Comparison of ENCODE assay signal across 11 cellular contexts in the genomic region with DNA sequence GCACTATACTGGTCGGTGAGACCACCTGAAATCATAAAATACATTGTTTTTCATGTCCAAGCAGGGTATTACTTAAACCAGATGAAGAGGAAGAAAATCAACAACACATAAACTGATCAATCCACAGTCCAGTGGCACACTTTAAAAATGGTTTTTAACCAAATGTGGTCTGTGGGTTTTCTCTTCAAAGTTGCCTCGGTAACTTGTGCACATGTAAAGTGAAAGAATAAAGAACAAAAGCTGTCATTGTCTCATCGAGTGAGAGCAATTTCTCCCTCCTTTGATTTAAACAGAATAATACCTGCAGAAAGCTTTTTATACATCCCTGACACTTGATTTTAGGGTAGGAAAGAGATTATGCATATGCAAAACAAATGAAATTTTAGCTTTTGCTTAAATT. TPM values are rescaled to one million over a fixed set of nuclear protein-coding genes. Genes with fewer than 3 reads are reported as not detected.
DNase-seq lines count a peak whose midpoint lies in the region; ATAC-seq and TF ChIP-seq lines count a peak whose summit lies in the region.
"Had no signal": no experiment of that assay in that cellular context is flagged by ENCODE, and none has a peak within 500 bp of the region (broad histone marks: within the 10 kb centered on the region; RNA-seq: fewer than 3 reads in every experiment).

No MANE protein-coding gene starts in this region.

- H3K27ac ChIP-seq in IMR-90 (ENCODE audit: insufficient read depth, low read length) = no peak overlapping the region
- H3K27ac ChIP-seq in endodermal cell (ENCODE audit: low read depth, low read length) = no peak overlapping the region
- peak overlapping the region in 2 of 5 donors; percentile 5 to 68 for H3K27ac ChIP-seq in stomach
- H3K27ac ChIP-seq: skin epidermis had no signal

- H3K79me1 ChIP-seq in IMR-90 (ENCODE audit: low read depth in 1 of 2, low read length in 2 of 2) = no peaks in the 10 kb centered on the region

- TF ChIP-seq EP300 in stomach (IDR thresholded peaks at IDR 0.05) = no peak

- DNase-seq in IMR-90 (no peak), endodermal cell (no peak), mesothelial cell of epicardium (ENCODE audit: low spot score in 2 of 2, unreplicated experiment in 2 of 2) (no peak), stomach (no peak), dedifferentiated amniotic fluid mesenchymal stem cell (ENCODE audit: extremely low spot score) (no peak)
- DNase-seq: activated naive CD4-positive, alpha-beta T cell treated with anti-CD3 and anti-CD28 coated beads for 36 hours; T-helper 1 cell had no signal

- no peak overlapping the region for H3K9ac ChIP-seq in IMR-90 (ENCODE audit: low read depth, low read length)
- H3K9ac ChIP-seq in endodermal cell (ENCODE audit: extremely low read depth, low read length, poor library complexity, severe bottlenecking) = peak overlapping the region; percentile 41

- H2AK9ac ChIP-seq in IMR-90 (replicated peaks; ENCODE audit: low read depth, low read length, poor library complexity) = no peak overlapping the region

- peak overlapping the region; percentile 52 for H3K27ac Mint-ChIP-seq in endodermal cell
- H3K27ac Mint-ChIP-seq in mesothelial cell of epicardium = peak overlapping the region; percentile 94
- H3K27ac Mint-ChIP-seq: activated naive CD4-positive, alpha-beta T cell treated with anti-CD3 and anti-CD28 coated beads for 36 hours had no signal

- H3K4me1 Mint-ChIP-seq in endodermal cell (peaks cover 41% of the 10 kb centered on the region), mesothelial cell of epicardium (peaks cover 43% of the 10 kb centered on the region)

- no peak overlapping the region for H3K4me3 ChIP-seq in IMR-90 (ENCODE audit: insufficient read depth, low read depth, low read length)
- H3K4me3 ChIP-seq in endodermal cell (ENCODE audit: low read length) = peak overlapping the region; percentile 88
- peak overlapping the region; percentile 46 to 55 (median 51) for H3K4me3 ChIP-seq in stomach

- peak overlapping the region; percentile 28 for H3K4me2 ChIP-seq in IMR-90 (ENCODE audit: low read depth, low read length)

- peak overlapping the region; percentile 93 for H3K4me3 Mint-ChIP-seq in endodermal cell
- H3K4me3 Mint-ChIP-seq in mesothelial cell of epicardium = peak overlapping the region; percentile 85
- H3K4me3 Mint-ChIP-seq: activated naive CD4-positive, alpha-beta T cell treated with anti-CD3 and anti-CD28 coated beads for 36 hours had no signal

- H3K27me3 Mint-ChIP-seq in endodermal cell (ENCODE audit: insufficient read depth) = no peaks in the 10 kb centered on the region
- H3K27me3 Mint-ChIP-seq in mesothelial cell of epicardium (ENCODE audit: low read depth) = no peaks in the 10 kb centered on the region

- ATAC-seq in IMR-90 (ENCODE audit: low read depth) (no peak), HG03439 (IDR thresholded peaks at IDR 0.05; ENCODE audit: unreplicated experiment) (no peak), GM18511 (IDR thresholded peaks at IDR 0.05; ENCODE audit: unreplicated experiment) (no peak), HG03571 (IDR thresholded peaks at IDR 0.05; ENCODE audit: unreplicated experiment) (no peak)

- H3K9me3 Mint-ChIP-seq in endodermal cell (no peaks in the 10 kb centered on the region), mesothelial cell of epicardium (no peaks in the 10 kb centered on the region)

- H3K23ac ChIP-seq in IMR-90 (ENCODE audit: low read depth, low read length) = no peak overlapping the region

- POLR2A ChIA-PET in IMR-90 (lab: Charles Lee; ENCODE audit: unreplicated experiment) = no interaction called here

- H2BK5ac ChIP-seq in IMR-90 (ENCODE audit: low read depth, low read length, poor library complexity, severe bottlenecking) = no peak overlapping the region

- no peak overlapping the region for H4K8ac ChIP-seq in IMR-90 (ENCODE audit: low read depth in 2 of 2, low read length in 2 of 2)

- H3K18ac ChIP-seq in IMR-90 (ENCODE audit: low read depth, low read length) = no peak overlapping the region

- no peak overlapping the region for H2BK120ac ChIP-seq in IMR-90 (ENCODE audit: low read depth, low read length)

- no TSS peak for BruUV-seq in IMR-90 (replicated peaks; lab: Mats Ljungman, UMichigan)

- intact Hi-C loops in IMR-90 (cut with micrococcal nuclease) = loop anchor here (10.0 kb wide), 1 partner anchor 1321 kb away; no protein-coding TSS in a partner anchor
- intact Hi-C loops in stomach (cut with DNase I; ENCODE audit: low total_unique reads) = no loop called here

- H4K5ac ChIP-seq in IMR-90 (ENCODE audit: low read depth, low read length) = no peak overlapping the region

- no peaks in the 10 kb centered on the region for H3K9me1 ChIP-seq in IMR-90 (ENCODE audit: insufficient read depth, low read length)

- H2AFZ ChIP-seq in IMR-90 (replicated peaks; ENCODE audit: low read length, poor library complexity) = no peak overlapping the region

- H3K14ac ChIP-seq in IMR-90 (replicated peaks; ENCODE audit: low read depth, low read length) = no peak overlapping the region

- H3K56ac ChIP-seq in IMR-90 (ENCODE audit: extremely low read depth, insufficient read depth, low read length) = no peak overlapping the region

- CTCF ChIA-PET in IMR-90 (lab: Yijun Ruan, JAX) = no interaction called here

- no peak overlapping the region for H2AK5ac ChIP-seq in IMR-90 (ENCODE audit: low read depth, low read length)

- H3K4me1 ChIP-seq in IMR-90 (ENCODE audit: control insufficient read depth, insufficient read depth, low read length) (no peaks in the 10 kb centered on the region; the same call in 1 of the 2 replicates), endodermal cell (ENCODE audit: control insufficient read depth, insufficient read depth, low read length) (no peaks in the 10 kb centered on the region), stomach (peaks cover 0 to 26% (median 12%) of the 10 kb centered on the region in 4 donors)

- no peak for TF ChIP-seq CTCF in IMR-90 (conservative IDR thresholded peaks at IDR 0.05; ENCODE audit: low read depth, low read length)
- no peak for TF ChIP-seq CTCF in endodermal cell (conservative IDR thresholded peaks at IDR 0.05)
- no peak for TF ChIP-seq CTCF in mesothelial cell of epicardium (IDR thresholded peaks at IDR 0.05; ENCODE audit: unreplicated experiment)
- no peak for TF ChIP-seq CTCF in stomach (IDR thresholded peaks at IDR 0.05)

- in situ Hi-C loops in IMR-90 (cut with MboI; ENCODE audit: low sequenced_read_pairs) = no loop called here

- no peaks in the 10 kb centered on the region for H3K27me3 ChIP-seq in IMR-90 (ENCODE audit: control insufficient read depth, insufficient read depth, low read length)
- no peaks in the 10 kb centered on the region for H3K27me3 ChIP-seq in endodermal cell (ENCODE audit: control insufficient read depth, insufficient read depth, low read length, poor library complexity, severe bottlenecking)
- H3K27me3 ChIP-seq in stomach = no peaks in the 10 kb centered on the region

- H3K9me3 ChIP-seq in IMR-90 (ENCODE audit: control insufficient read depth, insufficient read depth, low read length) (no peaks in the 10 kb centered on the region), endodermal cell (ENCODE audit: control insufficient read depth, low read length) (peaks cover 4% of the 10 kb centered on the region), stomach (no peaks in the 10 kb centered on the region)

- no peak overlapping the region for H2BK20ac ChIP-seq in IMR-90 (ENCODE audit: low read depth, low read length)

- H2BK15ac ChIP-seq in IMR-90 (ENCODE audit: low read depth, low read length) = no peak overlapping the region

- dilution Hi-C loops in IMR-90 (cut with HindIII; ENCODE audit: low sequenced_read_pairs, unreplicated experiment) = no loop called here

- H3K4ac ChIP-seq in IMR-90 (ENCODE audit: low read depth, low read length) = no peak overlapping the region

- no peak for TF ChIP-seq POLR2A in IMR-90 (IDR thresholded peaks at IDR 0.05; ENCODE audit: low read depth, low read length)
- no peak for TF ChIP-seq POLR2A in stomach (IDR thresholded peaks at IDR 0.05)

- H3K36me3 ChIP-seq in IMR-90 (ENCODE audit: control insufficient read depth, insufficient read depth, low read length) (no peaks in the 10 kb centered on the region), endodermal cell (ENCODE audit: control insufficient read depth, insufficient read depth, low read length) (peaks cover 7% of the 10 kb centered on the region), stomach (peaks cover 0 to 3% (median 1%) of the 10 kb centered on the region in 4 donors)

- no peaks in the 10 kb centered on the region for H4K20me1 ChIP-seq in IMR-90 (ENCODE audit: insufficient read depth, low read length)

- no peak overlapping the region for H4K91ac ChIP-seq in IMR-90 (ENCODE audit: insufficient read depth, low read depth, low read length)

- H3K36me3 Mint-ChIP-seq in endodermal cell (ENCODE audit: low read depth) (peaks cover 20% of the 10 kb centered on the region), mesothelial cell of epicardium (peaks cover 3% of the 10 kb centered on the region)

- no CpG with 5 or more reads among the region's 3 CpGs for WGBS in IMR-90 (ENCODE audit: extremely low coverage in 2 of 2, insufficient read length in 1 of 2), 2 experiments
- WGBS in endodermal cell (ENCODE audit: insufficient coverage in 1 of 2, insufficient read length in 1 of 2), 2 experiments = 52% methylated on average over 3 of the region's 3 CpGs; no CpG with 5 or more reads in 1 of the 2 experiments
- WGBS in stomach, 5 donors = 16 to 33% (median 23%) methylated on average over 3 of the region's 3 CpGs

- TF ChIP-seq RAD21 in IMR-90 (IDR thresholded peaks at IDR 0.05; ENCODE audit: low read length) = no peak

TF ChIP-seq in IMR-90, 13 proteins besides CTCF, POLR2A, EP300 and RAD21 (continues in another document):
- TF ChIP-seq RFX5 (IDR thresholded peaks at IDR 0.05; ENCODE audit: low read depth, low read length) = no peak
- no peak for TF ChIP-seq RCOR1 (IDR thresholded peaks at IDR 0.05; ENCODE audit: insufficient replicate concordance, low read length)
- TF ChIP-seq FOS (IDR thresholded peaks at IDR 0.05; ENCODE audit: low read depth, low read length) = no peak
- TF ChIP-seq, protein P1, sequence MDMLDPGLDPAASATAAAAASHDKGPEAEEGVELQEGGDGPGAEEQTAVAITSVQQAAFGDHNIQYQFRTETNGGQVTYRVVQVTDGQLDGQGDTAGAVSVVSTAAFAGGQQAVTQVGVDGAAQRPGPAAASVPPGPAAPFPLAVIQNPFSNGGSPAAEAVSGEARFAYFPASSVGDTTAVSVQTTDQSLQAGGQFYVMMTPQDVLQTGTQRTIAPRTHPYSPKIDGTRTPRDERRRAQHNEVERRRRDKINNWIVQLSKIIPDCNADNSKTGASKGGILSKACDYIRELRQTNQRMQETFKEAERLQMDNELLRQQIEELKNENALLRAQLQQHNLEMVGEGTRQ (IDR thresholded peaks at IDR 0.05; ENCODE audit: low read depth, low read length) = no peak

RNA-seq across cellular contexts. Expression of a gene that starts 3.7 kb away (rescaled TPM):
- 5.8 and 6.6 TPM in 2 replicates for total RNA-seq in IMR-90 (2012; rRNA removed)
- polyA plus RNA-seq in IMR-90 (2012; rRNA removed) = 1.8 and 2.1 TPM in 2 replicates
- polyA plus RNA-seq in IMR-90 (2012; cell fraction: cytosol; rRNA removed) = 0.38 and 0.79 TPM in 2 replicates
- polyA plus RNA-seq in IMR-90 (2012; cell fraction: nucleus; rRNA removed; ENCODE audit: low replicate concordance) = 0.38 and 3.8 TPM in 2 replicates
- total RNA-seq in endodermal cell = 100 to 1,000 TPM in 1 of 2 donors, 10 to 100 TPM in 1; 81.7 to 112 TPM
- 46.4 TPM for polyA plus RNA-seq in endodermal cell (2013, experiment 1 of 2)
- polyA plus RNA-seq in endodermal cell (2013, experiment 2 of 2) = 48.8 TPM
- total RNA-seq in mesothelial cell of epicardium = 98.6 to 101 TPM (median 98.6 TPM) in 3 replicates
- 10 to 100 TPM in 3 of 5 donors, 1 to 10 TPM in 1, not detected in 1; 2.3 to 38.2 (median 21.3) TPM for total RNA-seq in stomach
- 1 to 10 TPM; 1.7 to 8.0 (median 2.8) TPM for polyA plus RNA-seq in stomach
- total RNA-seq: activated naive CD4-positive, alpha-beta T cell treated with anti-CD3 and anti-CD28 coated beads for 36 hours had no signal
